In genomic region chr20:63272105-63273078, GRCh38 we compare ENCODE assay signal across 1 cellular context.
TF ChIP-seq lines count a peak whose summit lies in the region.

Gene ARFGAP1 (plus strand): TSS chr20:63272813. CDS start chr20:63275581, 2,768 bp downstream.

TF ChIP-seq in K562, 482 proteins besides CTCF, POLR2A, EP300 and RAD21 (continued from another document and continues in another):
- TF ChIP-seq ZBTB9 (CRISPR knock-in tag; IDR thresholded peaks at IDR 0.05) = peak; percentile 32; the same call in 1 of the 2 replicates
- no peak for TF ChIP-seq CHCHD3 (CRISPR knock-in tag; IDR thresholded peaks at IDR 0.05)
- peak; percentile 63 for TF ChIP-seq ZBTB12 (CRISPR knock-in tag; IDR thresholded peaks at IDR 0.05)
- peak; percentile 57; the same call in 1 of the 2 replicates for TF ChIP-seq ELF2 (CRISPR knock-in tag; IDR thresholded peaks at IDR 0.05)
- peak; percentile 60 for TF ChIP-seq ATF7 (IDR thresholded peaks at IDR 0.05)
- peak in 1 of 3 experiments; percentile 61 for TF ChIP-seq YY1 (IDR thresholded peaks at IDR 0.05; ENCODE audit: borderline replicate concordance in 1 of 3, control insufficient read depth in 1 of 3, extremely low read depth in 1 of 3, insufficient read depth in 3 of 3, insufficient read length in 1 of 3, insufficient replicate concordance in 2 of 3, low read depth in 1 of 3, low read length in 2 of 3)
- no peak for TF ChIP-seq ZNF407 (IDR thresholded peaks at IDR 0.05; ENCODE audit: low read depth)
- TF ChIP-seq GABPA (tag; conservative IDR thresholded peaks at IDR 0.05; ENCODE audit: low read depth) = peak; percentile 96
- TF ChIP-seq GMEB1 (CRISPR knock-in tag; IDR thresholded peaks at IDR 0.05) = peak; percentile 62
- no peak for TF ChIP-seq TRIM24 (IDR thresholded peaks at IDR 0.05)
- 0 out of 2 replicates have a peak, but pooled peaks have one; percentile 40 for TF ChIP-seq POLR2AphosphoS5 (IDR thresholded peaks at IDR 0.05; ENCODE audit: control insufficient read depth, insufficient read depth, low read depth, low read length)
- TF ChIP-seq HMG20A (CRISPR knock-in tag; conservative IDR thresholded peaks at IDR 0.05) = no peak
- TF ChIP-seq ZFX (CRISPR knock-in tag; IDR thresholded peaks at IDR 0.05) = peak; percentile 74
- TF ChIP-seq ILK (tag; IDR thresholded peaks at IDR 0.05; ENCODE audit: borderline replicate concordance, low read depth) = no peak
- no peak for TF ChIP-seq CHD4 (IDR thresholded peaks at IDR 0.05; ENCODE audit: insufficient read depth, insufficient replicate concordance, low read depth, low read length, poor library complexity, severe bottlenecking)
- TF ChIP-seq CHD2 (IDR thresholded peaks at IDR 0.05; ENCODE audit: low read depth, low read length) = peak; percentile 91
- peak; percentile 87 for TF ChIP-seq VEZF1 (CRISPR knock-in tag; IDR thresholded peaks at IDR 0.05)
- no peak for TF ChIP-seq SOX6 (IDR thresholded peaks at IDR 0.05)
- peak; percentile 45; the same call in 1 of the 2 replicates for TF ChIP-seq ZBTB7A (IDR thresholded peaks at IDR 0.05; ENCODE audit: borderline replicate concordance, control insufficient read depth, low read depth, low read length)
- TF ChIP-seq CTBP1 (IDR thresholded peaks at IDR 0.05; ENCODE audit: borderline replicate concordance) = peak; percentile 43; the same call in 1 of the 2 replicates
- no peak for TF ChIP-seq ZNF316 (IDR thresholded peaks at IDR 0.05)
- peak; percentile 94 for TF ChIP-seq TFAP4 (CRISPR knock-in tag; IDR thresholded peaks at IDR 0.05; ENCODE audit: borderline replicate concordance)
- no peak for TF ChIP-seq NR3C1 (CRISPR knock-in tag; IDR thresholded peaks at IDR 0.05)
- TF ChIP-seq EZH2 (IDR thresholded peaks at IDR 0.05; ENCODE audit: borderline replicate concordance, low read depth, low read length) = no peak
- peak; percentile 48 for TF ChIP-seq PCBP1 (IDR thresholded peaks at IDR 0.05; ENCODE audit: low read depth, low read length, poor library complexity, severe bottlenecking)
- TF ChIP-seq HNRNPK (IDR thresholded peaks at IDR 0.05; ENCODE audit: low read depth, low read length, poor library complexity, severe bottlenecking) = peak; percentile 74
- no peak for TF ChIP-seq ZNF764 (CRISPR knock-in tag; IDR thresholded peaks at IDR 0.05; ENCODE audit: low read depth)
- TF ChIP-seq PHF20 (IDR thresholded peaks at IDR 0.05; ENCODE audit: partially characterized antibody) = no peak
- TF ChIP-seq ZSCAN32 (CRISPR knock-in tag; IDR thresholded peaks at IDR 0.05) = no peak
- peak; percentile 70 for TF ChIP-seq NEUROD1 (IDR thresholded peaks at IDR 0.05; ENCODE audit: borderline replicate concordance, low read depth, low read length, partially characterized antibody)
- TF ChIP-seq ZFP1 (CRISPR knock-in tag; IDR thresholded peaks at IDR 0.05) = no peak
- TF ChIP-seq ZSCAN29 (IDR thresholded peaks at IDR 0.05) = no peak
- TF ChIP-seq NONO (IDR thresholded peaks at IDR 0.05; ENCODE audit: low read depth in 2 of 2, low read length in 1 of 2) = peak in 1 of 2 experiments; percentile 68; a peak in 1 of 4 replicates
- no peak for TF ChIP-seq ELF4 (CRISPR knock-in tag; IDR thresholded peaks at IDR 0.05)
- TF ChIP-seq RREB1 (CRISPR knock-in tag; IDR thresholded peaks at IDR 0.05) = no peak
- peak; percentile 38 for TF ChIP-seq EGR1 (conservative IDR thresholded peaks at IDR 0.05)
- peak; percentile 70 for TF ChIP-seq HCFC1 (IDR thresholded peaks at IDR 0.05; ENCODE audit: low read depth, low read length)
- TF ChIP-seq FOXM1 (IDR thresholded peaks at IDR 0.05; ENCODE audit: low read depth) = no peak
- no peak; the same call in 1 of the 2 replicates for TF ChIP-seq FOXM1 (CRISPR knock-in tag; IDR thresholded peaks at IDR 0.05; ENCODE audit: low read depth)
- TF ChIP-seq ESRRA (IDR thresholded peaks at IDR 0.05; ENCODE audit: borderline replicate concordance, low read depth) = peak; percentile 13; the same call in 1 of the 2 replicates
